8 cellular contexts compared by ENCODE assay signal in genomic region chr1:223123238-223123976, GRCh38. TPM values are rescaled to one million over a fixed set of nuclear protein-coding genes. Genes with fewer than 3 reads are reported as not detected.
DNase-seq lines count a peak whose midpoint lies in the region; ATAC-seq and TF ChIP-seq lines count a peak whose summit lies in the region.

No MANE protein-coding gene starts in this region.

- ATAC-seq in GM21786 (IDR thresholded peaks at IDR 0.05; ENCODE audit: unreplicated experiment) (peak; percentile 95), aorta (ENCODE audit: low FRiP score) (peak; percentile 90)

- no peak overlapping the region for H2AFZ ChIP-seq in Karpas-422 (ENCODE audit: low read length)

- peak; percentile 96 for TF ChIP-seq CTCF in progenitor cell of endocrine pancreas (IDR thresholded peaks at IDR 0.05; ENCODE audit: unreplicated experiment)

- H3K4me3 Mint-ChIP-seq in progenitor cell of endocrine pancreas (ENCODE audit: low read depth) = no peak overlapping the region

- H3K36me3 ChIP-seq in Karpas-422 (ENCODE audit: insufficient read depth, low read length) = no peaks in the 10 kb centered on the region
- H3K36me3 ChIP-seq in aorta (ENCODE audit: control insufficient read depth in 1 of 2, insufficient read depth in 2 of 2, low read length in 1 of 2) = no peaks in the 10 kb centered on the region

- peaks cover 42% of the 10 kb centered on the region for H3K4me1 ChIP-seq in Karpas-422 (ENCODE audit: low read length)
- peaks cover 0 to 3% of the 10 kb centered on the region in 2 donors for H3K4me1 ChIP-seq in aorta (ENCODE audit: control insufficient read depth in 1 of 2, insufficient read depth in 2 of 2, low read length in 2 of 2)

- peaks cover 12% of the 10 kb centered on the region for H3K4me1 Mint-ChIP-seq in progenitor cell of endocrine pancreas (ENCODE audit: low read depth)

- DNase-seq in EL (peak; percentile 70), Karpas-422 (peak; percentile 93), SHP77 treated with DMSO at 0.1 percent for 48 hours (lab: John Stamatoyannopoulos, UW) (peak; percentile 59), foreskin melanocyte (peak; percentile 51), progenitor cell of endocrine pancreas (ENCODE audit: low spot score, unreplicated experiment) (peak; percentile 56), aorta (peak; percentile 77 to 84)
- peak; percentile 49 for DNase-seq in activated T-helper 9 cell treated with anti-CD3 and anti-CD28 coated beads, Interleukin-2, amount 50 U/mL, for 16 hours (ENCODE audit: low read depth)

- H4K20me1 ChIP-seq in Karpas-422 (ENCODE audit: insufficient read depth, low read depth, low read length) = no peaks in the 10 kb centered on the region

- H3K27ac ChIP-seq in Karpas-422 (ENCODE audit: low read length) = no peak overlapping the region
- H3K27ac ChIP-seq in aorta (ENCODE audit: low read depth in 1 of 2, low read length in 2 of 2) = peak overlapping the region in 1 of 2 donors; percentile 21

- H3K9me3 ChIP-seq in Karpas-422 (ENCODE audit: low read length) (no peaks in the 10 kb centered on the region), aorta (ENCODE audit: control insufficient read depth, low read length) (no peaks in the 10 kb centered on the region)

- H3K4me3 ChIP-seq in Karpas-422 (ENCODE audit: low read length) (no peak overlapping the region), aorta (ENCODE audit: low read length in 2 of 2) (peak overlapping the region in 1 of 2 donors; percentile 30)

- no peaks in the 10 kb centered on the region for H3K27me3 ChIP-seq in Karpas-422 (ENCODE audit: low read length)
- no peaks in the 10 kb centered on the region for H3K27me3 ChIP-seq in aorta (ENCODE audit: control insufficient read depth in 1 of 2, insufficient read depth in 2 of 2, low read length in 1 of 2)

- intact Hi-C loops in aorta (cut with DNase I) = no loop called here

- no peaks in the 10 kb centered on the region for H3K9me3 Mint-ChIP-seq in progenitor cell of endocrine pancreas (ENCODE audit: low read depth)

- H3K27ac Mint-ChIP-seq in progenitor cell of endocrine pancreas = peak overlapping the region; percentile 6

- H3K27me3 Mint-ChIP-seq in progenitor cell of endocrine pancreas = peaks cover 14% of the 10 kb centered on the region

- no peak overlapping the region for H3K9ac ChIP-seq in Karpas-422 (ENCODE audit: low read length)

- no peaks in the 10 kb centered on the region for H3K9me2 ChIP-seq in Karpas-422 (replicated peaks; ENCODE audit: insufficient read depth, low read length)

- 11 to 13% methylated on average over 16 of the region's 16 CpGs for WGBS in aorta, 2 donors

- no peaks in the 10 kb centered on the region for H3K36me3 Mint-ChIP-seq in progenitor cell of endocrine pancreas (ENCODE audit: insufficient read depth)

- H3K4me2 ChIP-seq in Karpas-422 (ENCODE audit: low read depth, low read length, poor library complexity, severe bottlenecking) = no peak overlapping the region

- no peaks in the 10 kb centered on the region for H3K79me2 ChIP-seq in Karpas-422 (ENCODE audit: low read length)

RNA-seq across cellular contexts. Expression of gene TLR5, which starts 19.6 kb away (rescaled TPM):
- total RNA-seq in Karpas-422 (2014; rRNA removed; shearing (Covaris generic); ENCODE audit: low replicate concordance) = not detected in 2 replicates
- total RNA-seq in progenitor cell of endocrine pancreas = 3.2 and 3.9 TPM in 2 replicates
- 10 to 100 TPM in 1 of 2 donors, 1 to 10 TPM in 1; 4.9 to 20.9 TPM for total RNA-seq in aorta
- 1 to 10 TPM in 1 of 2 donors, under 1 TPM in 1; 0.20 to 2.0 TPM for polyA plus RNA-seq in aorta
